In genomic region chr4:15375707-15376106, GRCh38 we compare ENCODE assay signal across 11 cellular contexts. TPM values are rescaled to one million over a fixed set of nuclear protein-coding genes. Genes with fewer than 3 reads are reported as not detected.
DNase-seq lines count a peak whose midpoint lies in the region; ATAC-seq lines count a peak whose summit lies in the region.
"Had no signal": no experiment of that assay in that cellular context is flagged by ENCODE, and none has a peak within 500 bp of the region (broad histone marks: within the 10 kb centered on the region; RNA-seq: fewer than 3 reads in every experiment).

No MANE protein-coding gene starts in this region.

- H3K27ac Mint-ChIP-seq in activated CD8-positive, alpha-beta T cell treated with anti-CD3 and anti-CD28 coated beads, Interleukin-2, amount 10 ng/mL, durations not matched to agents 7 days and 5 days = peak overlapping the region; percentile 14
- H3K27ac Mint-ChIP-seq in naive thymus-derived CD8-positive, alpha-beta T cell = peak overlapping the region in 8 of 10 donors; percentile 6 to 83 (median 62)
- H3K27ac Mint-ChIP-seq: type B pancreatic cell had no signal

- CTCF ChIA-PET in activated CD8-positive, alpha-beta T cell treated with anti-CD3 and anti-CD28 coated beads, Interleukin-2, amount 10 ng/mL, durations not matched to agents 7 days and 5 days (lab: Charles Lee) = interaction anchor here (1.3 to 2.1 kb wide), 3 partner anchors 21 to 1721 kb away, joined by 3 to 10 read pairs (median 4); no protein-coding TSS in a partner anchor

- H3K4me1 Mint-ChIP-seq in activated CD8-positive, alpha-beta T cell treated with anti-CD3 and anti-CD28 coated beads, Interleukin-2, amount 10 ng/mL, durations not matched to agents 7 days and 5 days (ENCODE audit: low read depth) = peaks cover 29% of the 10 kb centered on the region
- peaks cover 5 to 41% (median 16%) of the 10 kb centered on the region in 4 donors for H3K4me1 Mint-ChIP-seq in naive thymus-derived CD8-positive, alpha-beta T cell
- H3K4me1 Mint-ChIP-seq: central memory CD8-positive, alpha-beta T cell had no signal

- ATAC-seq in HG02623 (IDR thresholded peaks at IDR 0.05; ENCODE audit: unreplicated experiment) (peak; percentile 48), HG02970 (IDR thresholded peaks at IDR 0.05; ENCODE audit: low FRiP score, unreplicated experiment) (no peak)
- ATAC-seq in activated CD8-positive, alpha-beta T cell treated with anti-CD3 and anti-CD28 coated beads, Interleukin-2, amount 10 ng/mL, durations not matched to agents 7 days and 5 days = peak; percentile 76
- peak in 1 of 2 donors; percentile 69 for ATAC-seq in naive thymus-derived CD8-positive, alpha-beta T cell

- peak; percentile 45 for DNase-seq in GDM1 (lab: John Stamatoyannopoulos, UW)
- DNase-seq in activated CD8-positive, alpha-beta T cell treated with anti-CD3 and anti-CD28 coated beads, Interleukin-2, amount 10 ng/mL, durations not matched to agents 7 days and 5 days = no peak
- DNase-seq in naive thymus-derived CD8-positive, alpha-beta T cell = peak in 3 of 10 donors; percentile 4 to 19 (median 10)
- DNase-seq in SHP77 (lab: John Stamatoyannopoulos, UW) = no peak
- DNase-seq in middle frontal gyrus (ENCODE audit: extremely low spot score, low spot score) = no peak
- no peak for DNase-seq in NCI-H2107 treated with DMSO at 0.1 percent for 48 hours (lab: John Stamatoyannopoulos, UW; ENCODE audit: unreplicated experiment)
- DNase-seq: NCI-H446 treated with DMSO at 0.1 percent for 48 hours had no signal

- no peaks in the 10 kb centered on the region for H3K9me3 Mint-ChIP-seq in activated CD8-positive, alpha-beta T cell treated with anti-CD3 and anti-CD28 coated beads, Interleukin-2, amount 10 ng/mL, durations not matched to agents 7 days and 5 days (ENCODE audit: insufficient read depth)
- H3K9me3 Mint-ChIP-seq in naive thymus-derived CD8-positive, alpha-beta T cell = no peaks in the 10 kb centered on the region
- H3K9me3 Mint-ChIP-seq: central memory CD8-positive, alpha-beta T cell; type B pancreatic cell had no signal

- POLR2A ChIA-PET in activated CD8-positive, alpha-beta T cell treated with anti-CD3 and anti-CD28 coated beads, Interleukin-2, amount 10 ng/mL, durations not matched to agents 7 days and 5 days (lab: Charles Lee) = interaction anchor here (0.7 kb wide), 1 partner anchor 21 kb away, joined by 4 read pairs; no protein-coding TSS in a partner anchor
- POLR2A ChIA-PET in naive thymus-derived CD8-positive, alpha-beta T cell (lab: Charles Lee) = no interaction called here

- H3K36me3 Mint-ChIP-seq in activated CD8-positive, alpha-beta T cell treated with anti-CD3 and anti-CD28 coated beads, Interleukin-2, amount 10 ng/mL, durations not matched to agents 7 days and 5 days (ENCODE audit: low read depth) = no peaks in the 10 kb centered on the region
- H3K36me3 Mint-ChIP-seq in naive thymus-derived CD8-positive, alpha-beta T cell = peaks cover 0 to 3% (median 0%) of the 10 kb centered on the region in 3 donors
- H3K36me3 Mint-ChIP-seq: type B pancreatic cell had no signal

- H3K27me3 Mint-ChIP-seq in activated CD8-positive, alpha-beta T cell treated with anti-CD3 and anti-CD28 coated beads, Interleukin-2, amount 10 ng/mL, durations not matched to agents 7 days and 5 days (ENCODE audit: low read depth) = no peaks in the 10 kb centered on the region
- no peaks in the 10 kb centered on the region for H3K27me3 Mint-ChIP-seq in naive thymus-derived CD8-positive, alpha-beta T cell

- H3K4me3 Mint-ChIP-seq in activated CD8-positive, alpha-beta T cell treated with anti-CD3 and anti-CD28 coated beads, Interleukin-2, amount 10 ng/mL, durations not matched to agents 7 days and 5 days = no peak overlapping the region
- peak overlapping the region in 3 of 10 donors; percentile 0 to 37 (median 2) for H3K4me3 Mint-ChIP-seq in naive thymus-derived CD8-positive, alpha-beta T cell
- H3K4me3 Mint-ChIP-seq: central memory CD8-positive, alpha-beta T cell; type B pancreatic cell had no signal

RNA-seq across cellular contexts. Expression of gene C1QTNF7, which starts 52.1 kb away (rescaled TPM):
- total RNA-seq in activated CD8-positive, alpha-beta T cell treated with anti-CD3 and anti-CD28 coated beads, Interleukin-2, amount 10 ng/mL, durations not matched to agents 7 days and 5 days = not detected
- not detected for total RNA-seq in naive thymus-derived CD8-positive, alpha-beta T cell
- polyA plus RNA-seq in naive thymus-derived CD8-positive, alpha-beta T cell = under 1 TPM in 1 of 3 donors, not detected in 2; 0.07 TPM
